ENCODE assay signal across 1 cellular context in the genomic region with DNA sequence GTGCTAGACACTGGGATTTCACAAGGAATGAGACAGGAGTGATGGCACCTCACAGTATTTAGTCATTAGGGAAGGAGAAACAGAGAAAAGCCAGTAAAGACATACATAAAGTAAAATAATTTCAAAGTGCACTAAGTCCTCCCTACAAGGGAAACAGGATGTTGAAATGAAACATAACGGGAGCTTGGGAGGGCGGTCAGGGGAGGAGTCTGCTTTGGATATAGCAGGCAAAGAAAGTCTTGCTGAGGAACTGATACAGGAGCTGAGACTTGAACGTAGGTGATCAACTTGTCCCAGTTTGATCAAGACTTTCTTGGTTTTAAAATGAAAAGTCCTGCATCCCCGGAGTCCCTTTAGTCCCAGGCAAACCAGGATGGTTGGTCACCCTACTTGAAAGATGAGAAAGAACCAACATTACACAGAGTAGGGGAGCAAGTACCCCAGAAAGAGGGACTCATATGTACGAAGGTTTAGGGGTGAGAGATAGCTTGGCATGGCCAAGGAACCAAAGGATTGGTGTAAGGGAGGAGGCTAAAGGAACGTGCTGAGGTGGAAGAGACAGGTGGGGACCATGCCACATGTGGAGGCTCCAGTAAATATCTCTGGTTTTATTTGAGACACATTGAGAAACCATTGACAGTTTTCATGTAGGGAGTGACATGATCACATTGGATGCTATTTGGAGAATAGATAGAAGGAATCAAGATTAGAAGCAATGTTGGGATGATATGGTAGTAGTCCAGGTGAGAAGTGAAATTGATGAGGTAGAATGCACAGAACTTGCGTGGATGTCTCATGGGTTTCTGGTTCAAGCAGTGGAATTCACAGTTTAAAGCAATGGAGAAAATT.
TF ChIP-seq lines count a peak whose summit lies in the region.

No MANE protein-coding gene starts in this region.

TF ChIP-seq in K562, 482 proteins besides CTCF, POLR2A, EP300 and RAD21 (continued from another document and continues in another):
- TF ChIP-seq, protein P1, sequence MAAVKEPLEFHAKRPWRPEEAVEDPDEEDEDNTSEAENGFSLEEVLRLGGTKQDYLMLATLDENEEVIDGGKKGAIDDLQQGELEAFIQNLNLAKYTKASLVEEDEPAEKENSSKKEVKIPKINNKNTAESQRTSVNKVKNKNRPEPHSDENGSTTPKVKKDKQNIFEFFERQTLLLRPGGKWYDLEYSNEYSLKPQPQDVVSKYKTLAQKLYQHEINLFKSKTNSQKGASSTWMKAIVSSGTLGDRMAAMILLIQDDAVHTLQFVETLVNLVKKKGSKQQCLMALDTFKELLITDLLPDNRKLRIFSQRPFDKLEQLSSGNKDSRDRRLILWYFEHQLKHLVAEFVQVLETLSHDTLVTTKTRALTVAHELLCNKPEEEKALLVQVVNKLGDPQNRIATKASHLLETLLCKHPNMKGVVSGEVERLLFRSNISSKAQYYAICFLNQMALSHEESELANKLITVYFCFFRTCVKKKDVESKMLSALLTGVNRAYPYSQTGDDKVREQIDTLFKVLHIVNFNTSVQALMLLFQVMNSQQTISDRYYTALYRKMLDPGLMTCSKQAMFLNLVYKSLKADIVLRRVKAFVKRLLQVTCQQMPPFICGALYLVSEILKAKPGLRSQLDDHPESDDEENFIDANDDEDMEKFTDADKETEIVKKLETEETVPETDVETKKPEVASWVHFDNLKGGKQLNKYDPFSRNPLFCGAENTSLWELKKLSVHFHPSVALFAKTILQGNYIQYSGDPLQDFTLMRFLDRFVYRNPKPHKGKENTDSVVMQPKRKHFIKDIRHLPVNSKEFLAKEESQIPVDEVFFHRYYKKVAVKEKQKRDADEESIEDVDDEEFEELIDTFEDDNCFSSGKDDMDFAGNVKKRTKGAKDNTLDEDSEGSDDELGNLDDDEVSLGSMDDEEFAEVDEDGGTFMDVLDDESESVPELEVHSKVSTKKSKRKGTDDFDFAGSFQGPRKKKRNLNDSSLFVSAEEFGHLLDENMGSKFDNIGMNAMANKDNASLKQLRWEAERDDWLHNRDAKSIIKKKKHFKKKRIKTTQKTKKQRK (IDR thresholded peaks at IDR 0.05; ENCODE audit: borderline replicate concordance, low read depth, low read length): no peak
- peak; percentile 90 for TF ChIP-seq HMG20A (CRISPR knock-in tag; conservative IDR thresholded peaks at IDR 0.05)
- TF ChIP-seq CCAR2 (IDR thresholded peaks at IDR 0.05; ENCODE audit: low read depth, low read length): no peak
- TF ChIP-seq, protein P2, sequence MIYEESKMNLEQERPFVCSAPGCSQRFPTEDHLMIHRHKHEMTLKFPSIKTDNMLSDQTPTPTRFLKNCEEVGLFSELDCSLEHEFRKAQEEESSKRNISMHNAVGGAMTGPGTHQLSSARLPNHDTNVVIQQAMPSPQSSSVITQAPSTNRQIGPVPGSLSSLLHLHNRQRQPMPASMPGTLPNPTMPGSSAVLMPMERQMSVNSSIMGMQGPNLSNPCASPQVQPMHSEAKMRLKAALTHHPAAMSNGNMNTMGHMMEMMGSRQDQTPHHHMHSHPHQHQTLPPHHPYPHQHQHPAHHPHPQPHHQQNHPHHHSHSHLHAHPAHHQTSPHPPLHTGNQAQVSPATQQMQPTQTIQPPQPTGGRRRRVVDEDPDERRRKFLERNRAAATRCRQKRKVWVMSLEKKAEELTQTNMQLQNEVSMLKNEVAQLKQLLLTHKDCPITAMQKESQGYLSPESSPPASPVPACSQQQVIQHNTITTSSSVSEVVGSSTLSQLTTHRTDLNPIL (CRISPR knock-in tag; IDR thresholded peaks at IDR 0.05): peak; percentile 87; the same call in 1 of the 2 replicates
- TF ChIP-seq, protein P3, sequence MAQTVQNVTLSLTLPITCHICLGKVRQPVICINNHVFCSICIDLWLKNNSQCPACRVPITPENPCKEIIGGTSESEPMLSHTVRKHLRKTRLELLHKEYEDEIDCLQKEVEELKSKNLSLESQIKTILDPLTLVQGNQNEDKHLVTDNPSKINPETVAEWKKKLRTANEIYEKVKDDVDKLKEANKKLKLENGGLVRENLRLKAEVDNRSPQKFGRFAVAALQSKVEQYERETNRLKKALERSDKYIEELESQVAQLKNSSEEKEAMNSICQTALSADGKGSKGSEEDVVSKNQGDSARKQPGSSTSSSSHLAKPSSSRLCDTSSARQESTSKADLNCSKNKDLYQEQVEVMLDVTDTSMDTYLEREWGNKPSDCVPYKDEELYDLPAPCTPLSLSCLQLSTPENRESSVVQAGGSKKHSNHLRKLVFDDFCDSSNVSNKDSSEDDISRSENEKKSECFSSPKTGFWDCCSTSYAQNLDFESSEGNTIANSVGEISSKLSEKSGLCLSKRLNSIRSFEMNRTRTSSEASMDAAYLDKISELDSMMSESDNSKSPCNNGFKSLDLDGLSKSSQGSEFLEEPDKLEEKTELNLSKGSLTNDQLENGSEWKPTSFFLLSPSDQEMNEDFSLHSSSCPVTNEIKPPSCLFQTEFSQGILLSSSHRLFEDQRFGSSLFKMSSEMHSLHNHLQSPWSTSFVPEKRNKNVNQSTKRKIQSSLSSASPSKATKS (CRISPR knock-in tag; IDR thresholded peaks at IDR 0.05): peak; percentile 75; the same call in 1 of the 2 replicates
- no peak for TF ChIP-seq ZSCAN29 (IDR thresholded peaks at IDR 0.05)
- no peak for TF ChIP-seq ZNF232 (CRISPR knock-in tag; IDR thresholded peaks at IDR 0.05)
- 0 out of 2 replicates have a peak, but pooled peaks have one; percentile 55 for TF ChIP-seq ZNF764 (CRISPR knock-in tag; IDR thresholded peaks at IDR 0.05; ENCODE audit: low read depth)
- peak; percentile 92 for TF ChIP-seq ZNF253 (CRISPR knock-in tag; conservative IDR thresholded peaks at IDR 0.05)
- TF ChIP-seq ILK (tag; IDR thresholded peaks at IDR 0.05; ENCODE audit: borderline replicate concordance, low read depth): no peak
- TF ChIP-seq POLR2AphosphoS5 (IDR thresholded peaks at IDR 0.05; ENCODE audit: control insufficient read depth, insufficient read depth, low read depth, low read length): peak; percentile 82
- no peak for TF ChIP-seq SMAD4 (CRISPR knock-in tag; conservative IDR thresholded peaks at IDR 0.05)
- TF ChIP-seq, protein P4, sequence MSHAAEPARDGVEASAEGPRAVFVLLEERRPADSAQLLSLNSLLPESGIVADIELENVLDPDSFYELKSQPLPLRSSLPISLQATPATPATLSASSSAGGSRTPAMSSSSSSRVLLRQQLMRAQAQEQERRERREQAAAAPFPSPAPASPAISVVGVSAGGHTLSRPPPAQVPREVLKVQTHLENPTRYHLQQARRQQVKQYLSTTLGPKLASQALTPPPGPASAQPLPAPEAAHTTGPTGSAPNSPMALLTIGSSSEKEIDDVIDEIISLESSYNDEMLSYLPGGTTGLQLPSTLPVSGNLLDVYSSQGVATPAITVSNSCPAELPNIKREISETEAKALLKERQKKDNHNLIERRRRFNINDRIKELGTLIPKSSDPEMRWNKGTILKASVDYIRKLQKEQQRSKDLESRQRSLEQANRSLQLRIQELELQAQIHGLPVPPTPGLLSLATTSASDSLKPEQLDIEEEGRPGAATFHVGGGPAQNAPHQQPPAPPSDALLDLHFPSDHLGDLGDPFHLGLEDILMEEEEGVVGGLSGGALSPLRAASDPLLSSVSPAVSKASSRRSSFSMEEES (CRISPR knock-in tag; IDR thresholded peaks at IDR 0.05): peak; percentile 64
- TF ChIP-seq, protein P5, sequence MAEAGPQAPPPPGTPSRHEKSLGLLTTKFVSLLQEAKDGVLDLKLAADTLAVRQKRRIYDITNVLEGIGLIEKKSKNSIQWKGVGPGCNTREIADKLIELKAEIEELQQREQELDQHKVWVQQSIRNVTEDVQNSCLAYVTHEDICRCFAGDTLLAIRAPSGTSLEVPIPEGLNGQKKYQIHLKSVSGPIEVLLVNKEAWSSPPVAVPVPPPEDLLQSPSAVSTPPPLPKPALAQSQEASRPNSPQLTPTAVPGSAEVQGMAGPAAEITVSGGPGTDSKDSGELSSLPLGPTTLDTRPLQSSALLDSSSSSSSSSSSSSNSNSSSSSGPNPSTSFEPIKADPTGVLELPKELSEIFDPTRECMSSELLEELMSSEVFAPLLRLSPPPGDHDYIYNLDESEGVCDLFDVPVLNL (CRISPR knock-in tag; IDR thresholded peaks at IDR 0.05; ENCODE audit: low read depth): no peak
- TF ChIP-seq, protein P6, sequence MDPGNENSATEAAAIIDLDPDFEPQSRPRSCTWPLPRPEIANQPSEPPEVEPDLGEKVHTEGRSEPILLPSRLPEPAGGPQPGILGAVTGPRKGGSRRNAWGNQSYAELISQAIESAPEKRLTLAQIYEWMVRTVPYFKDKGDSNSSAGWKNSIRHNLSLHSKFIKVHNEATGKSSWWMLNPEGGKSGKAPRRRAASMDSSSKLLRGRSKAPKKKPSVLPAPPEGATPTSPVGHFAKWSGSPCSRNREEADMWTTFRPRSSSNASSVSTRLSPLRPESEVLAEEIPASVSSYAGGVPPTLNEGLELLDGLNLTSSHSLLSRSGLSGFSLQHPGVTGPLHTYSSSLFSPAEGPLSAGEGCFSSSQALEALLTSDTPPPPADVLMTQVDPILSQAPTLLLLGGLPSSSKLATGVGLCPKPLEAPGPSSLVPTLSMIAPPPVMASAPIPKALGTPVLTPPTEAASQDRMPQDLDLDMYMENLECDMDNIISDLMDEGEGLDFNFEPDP (CRISPR knock-in tag; IDR thresholded peaks at IDR 0.05): peak; percentile 96
- no peak for TF ChIP-seq MCM2 (IDR thresholded peaks at IDR 0.05; ENCODE audit: low read depth)
- TF ChIP-seq, protein P7, sequence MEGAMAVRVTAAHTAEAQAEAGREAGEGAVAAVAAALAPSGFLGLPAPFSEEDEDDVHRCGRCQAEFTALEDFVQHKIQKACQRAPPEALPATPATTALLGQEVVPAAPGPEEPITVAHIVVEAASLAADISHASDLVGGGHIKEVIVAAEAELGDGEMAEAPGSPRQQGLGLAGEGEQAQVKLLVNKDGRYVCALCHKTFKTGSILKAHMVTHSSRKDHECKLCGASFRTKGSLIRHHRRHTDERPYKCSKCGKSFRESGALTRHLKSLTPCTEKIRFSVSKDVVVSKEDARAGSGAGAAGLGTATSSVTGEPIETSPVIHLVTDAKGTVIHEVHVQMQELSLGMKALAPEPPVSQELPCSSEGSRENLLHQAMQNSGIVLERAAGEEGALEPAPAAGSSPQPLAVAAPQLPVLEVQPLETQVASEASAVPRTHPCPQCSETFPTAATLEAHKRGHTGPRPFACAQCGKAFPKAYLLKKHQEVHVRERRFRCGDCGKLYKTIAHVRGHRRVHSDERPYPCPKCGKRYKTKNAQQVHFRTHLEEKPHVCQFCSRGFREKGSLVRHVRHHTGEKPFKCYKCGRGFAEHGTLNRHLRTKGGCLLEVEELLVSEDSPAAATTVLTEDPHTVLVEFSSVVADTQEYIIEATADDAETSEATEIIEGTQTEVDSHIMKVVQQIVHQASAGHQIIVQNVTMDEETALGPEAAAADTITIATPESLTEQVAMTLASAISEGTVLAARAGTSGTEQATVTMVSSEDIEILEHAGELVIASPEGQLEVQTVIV (CRISPR knock-in tag; IDR thresholded peaks at IDR 0.05; ENCODE audit: borderline replicate concordance): peak; percentile 86
- TF ChIP-seq ZFPM2 (CRISPR knock-in tag; IDR thresholded peaks at IDR 0.05): peak; percentile 98
- TF ChIP-seq, protein P8, sequence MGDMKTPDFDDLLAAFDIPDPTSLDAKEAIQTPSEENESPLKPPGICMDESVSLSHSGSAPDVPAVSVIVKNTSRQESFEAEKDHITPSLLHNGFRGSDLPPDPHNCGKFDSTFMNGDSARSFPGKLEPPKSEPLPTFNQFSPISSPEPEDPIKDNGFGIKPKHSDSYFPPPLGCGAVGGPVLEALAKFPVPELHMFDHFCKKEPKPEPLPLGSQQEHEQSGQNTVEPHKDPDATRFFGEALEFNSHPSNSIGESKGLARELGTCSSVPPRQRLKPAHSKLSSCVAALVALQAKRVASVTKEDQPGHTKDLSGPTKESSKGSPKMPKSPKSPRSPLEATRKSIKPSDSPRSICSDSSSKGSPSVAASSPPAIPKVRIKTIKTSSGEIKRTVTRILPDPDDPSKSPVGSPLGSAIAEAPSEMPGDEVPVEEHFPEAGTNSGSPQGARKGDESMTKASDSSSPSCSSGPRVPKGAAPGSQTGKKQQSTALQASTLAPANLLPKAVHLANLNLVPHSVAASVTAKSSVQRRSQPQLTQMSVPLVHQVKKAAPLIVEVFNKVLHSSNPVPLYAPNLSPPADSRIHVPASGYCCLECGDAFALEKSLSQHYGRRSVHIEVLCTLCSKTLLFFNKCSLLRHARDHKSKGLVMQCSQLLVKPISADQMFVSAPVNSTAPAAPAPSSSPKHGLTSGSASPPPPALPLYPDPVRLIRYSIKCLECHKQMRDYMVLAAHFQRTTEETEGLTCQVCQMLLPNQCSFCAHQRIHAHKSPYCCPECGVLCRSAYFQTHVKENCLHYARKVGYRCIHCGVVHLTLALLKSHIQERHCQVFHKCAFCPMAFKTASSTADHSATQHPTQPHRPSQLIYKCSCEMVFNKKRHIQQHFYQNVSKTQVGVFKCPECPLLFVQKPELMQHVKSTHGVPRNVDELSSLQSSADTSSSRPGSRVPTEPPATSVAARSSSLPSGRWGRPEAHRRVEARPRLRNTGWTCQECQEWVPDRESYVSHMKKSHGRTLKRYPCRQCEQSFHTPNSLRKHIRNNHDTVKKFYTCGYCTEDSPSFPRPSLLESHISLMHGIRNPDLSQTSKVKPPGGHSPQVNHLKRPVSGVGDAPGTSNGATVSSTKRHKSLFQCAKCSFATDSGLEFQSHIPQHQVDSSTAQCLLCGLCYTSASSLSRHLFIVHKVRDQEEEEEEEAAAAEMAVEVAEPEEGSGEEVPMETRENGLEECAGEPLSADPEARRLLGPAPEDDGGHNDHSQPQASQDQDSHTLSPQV (IDR thresholded peaks at IDR 0.05): no peak
- TF ChIP-seq, protein P9, sequence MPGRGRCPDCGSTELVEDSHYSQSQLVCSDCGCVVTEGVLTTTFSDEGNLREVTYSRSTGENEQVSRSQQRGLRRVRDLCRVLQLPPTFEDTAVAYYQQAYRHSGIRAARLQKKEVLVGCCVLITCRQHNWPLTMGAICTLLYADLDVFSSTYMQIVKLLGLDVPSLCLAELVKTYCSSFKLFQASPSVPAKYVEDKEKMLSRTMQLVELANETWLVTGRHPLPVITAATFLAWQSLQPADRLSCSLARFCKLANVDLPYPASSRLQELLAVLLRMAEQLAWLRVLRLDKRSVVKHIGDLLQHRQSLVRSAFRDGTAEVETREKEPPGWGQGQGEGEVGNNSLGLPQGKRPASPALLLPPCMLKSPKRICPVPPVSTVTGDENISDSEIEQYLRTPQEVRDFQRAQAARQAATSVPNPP (IDR thresholded peaks at IDR 0.05; ENCODE audit: borderline replicate concordance, insufficient read depth, insufficient read length): no peak
- TF ChIP-seq BRD9 (IDR thresholded peaks at IDR 0.05; ENCODE audit: low read depth, partially characterized antibody): no peak
- TF ChIP-seq, protein P10, sequence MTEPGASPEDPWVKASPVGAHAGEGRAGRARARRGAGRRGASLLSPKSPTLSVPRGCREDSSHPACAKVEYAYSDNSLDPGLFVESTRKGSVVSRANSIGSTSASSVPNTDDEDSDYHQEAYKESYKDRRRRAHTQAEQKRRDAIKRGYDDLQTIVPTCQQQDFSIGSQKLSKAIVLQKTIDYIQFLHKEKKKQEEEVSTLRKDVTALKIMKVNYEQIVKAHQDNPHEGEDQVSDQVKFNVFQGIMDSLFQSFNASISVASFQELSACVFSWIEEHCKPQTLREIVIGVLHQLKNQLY (CRISPR knock-in tag; conservative IDR thresholded peaks at IDR 0.05): peak in 1 of 2 experiments; percentile 98; a peak in 2 of 4 replicates
- TF ChIP-seq TAL1 (IDR thresholded peaks at IDR 0.05): no peak
- TF ChIP-seq ZKSCAN3 (CRISPR knock-in tag; IDR thresholded peaks at IDR 0.05): no peak
- TF ChIP-seq NFIX (CRISPR knock-in tag; IDR thresholded peaks at IDR 0.05; ENCODE audit: low read depth): no peak
- peak; percentile 98 for TF ChIP-seq NR2F6 (CRISPR knock-in tag; IDR thresholded peaks at IDR 0.05)
- TF ChIP-seq TBP (optimal IDR thresholded peaks at IDR 0.05; ENCODE audit: low read depth, low read length): peak; percentile 78
